Comparison of ENCODE assay signal across 10 cellular contexts in the genomic region with DNA sequence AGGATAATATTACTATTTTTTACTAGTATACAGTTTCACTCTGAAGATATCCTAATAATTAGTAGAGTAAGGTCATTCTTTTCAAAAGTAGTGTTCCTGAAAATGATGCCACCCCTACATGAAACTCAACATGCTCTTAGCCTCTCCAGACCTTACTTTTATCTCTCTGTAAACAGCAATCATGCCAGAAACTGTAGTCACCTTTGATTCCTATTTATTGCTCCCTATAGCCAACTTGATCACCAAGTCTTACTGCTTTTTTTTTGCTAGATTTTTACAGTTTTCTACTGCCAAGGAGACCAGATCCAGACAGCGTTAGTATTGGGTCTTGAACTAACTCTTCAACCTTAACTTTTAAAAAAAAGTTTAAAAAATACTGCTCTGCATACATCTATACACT.
"Had no signal": no experiment of that assay in that cellular context is flagged by ENCODE, and none has a peak within 500 bp of the region (broad histone marks: within the 10 kb centered on the region; RNA-seq: fewer than 3 reads in every experiment).

No MANE protein-coding gene starts in this region.

- DNase-seq: H7, HFFc6, IMR-90, KG1 had no signal

- H3K9me3 ChIP-seq: HAP-1 had no signal

- H3K4me3 Mint-ChIP-seq: GM23338, HFFc6 had no signal

- H3K9me3 Mint-ChIP-seq: GM23338, HFFc6 had no signal

- ATAC-seq: GM23338, HCT116, K562 had no signal

- FAIRE-seq: H1, HTR-8/SVneo, K562 had no signal

- H3K4me3 ChIP-seq: GM23338, HAP-1, K562 had no signal

- H3K27ac Mint-ChIP-seq: GM23338, HFFc6 had no signal
